Comparison of ENCODE assay signal across 11 cellular contexts in genomic region chr7:99106869-99107268, GRCh38. TPM values are rescaled to one million over a fixed set of nuclear protein-coding genes. Genes with fewer than 3 reads are reported as not detected.
DNase-seq lines count a peak whose midpoint lies in the region; ATAC-seq and TF ChIP-seq lines count a peak whose summit lies in the region.
"Had no signal": no experiment of that assay in that cellular context is flagged by ENCODE, and none has a peak within 500 bp of the region (broad histone marks: within the 10 kb centered on the region; RNA-seq: fewer than 3 reads in every experiment).

No MANE protein-coding gene starts in this region.

- intact Hi-C loops in lower lobe of right lung (cut with DNase I), result no loop called here
- intact Hi-C loops in uterus (cut with DNase I; ENCODE audit: low total_unique reads), result no loop called here

- peaks cover 76% of the 10 kb centered on the region for H3K4me1 Mint-ChIP-seq in activated naive CD4-positive, alpha-beta T cell treated with anti-CD3 and anti-CD28 coated beads, Interleukin-2, amount 50 U/mL, for 24 hours
- peaks cover 91% of the 10 kb centered on the region for H3K4me1 Mint-ChIP-seq in chondrocyte (ENCODE audit: low read depth)

- peak; percentile 46 to 83 for ATAC-seq in lower lobe of right lung
- ATAC-seq in HG02884 (IDR thresholded peaks at IDR 0.05; ENCODE audit: unreplicated experiment), result no peak
- ATAC-seq in GM19467 (IDR thresholded peaks at IDR 0.05; ENCODE audit: unreplicated experiment), result no peak

- H3K4me1 ChIP-seq in lower lobe of right lung (peaks cover 37% of the 10 kb centered on the region), uterus (peaks cover 4 to 11% of the 10 kb centered on the region in 2 donors)

- H3K36me3 ChIP-seq in lower lobe of right lung, result no peaks in the 10 kb centered on the region
- H3K36me3 ChIP-seq in uterus, result no peaks in the 10 kb centered on the region

- H3K27me3 ChIP-seq in lower lobe of right lung (ENCODE audit: low read depth) (no peaks in the 10 kb centered on the region), uterus (no peaks in the 10 kb centered on the region)

- DNase-seq in activated naive CD4-positive, alpha-beta T cell treated with Interleukin-2 at 50 U/mL for 16 hours, result no peak
- DNase-seq in chondrocyte (ENCODE audit: low spot score) (no peak), lower lobe of right lung (no peak), uterus (no peak), DMS153 treated with DMSO at 0.1 percent for 48 hours (lab: John Stamatoyannopoulos, UW; ENCODE audit: unreplicated experiment) (no peak)
- DNase-seq: GDM1, NCI-H510A treated with DMSO at 0.1 percent for 48 hours had no signal

- H3K27ac Mint-ChIP-seq in activated naive CD4-positive, alpha-beta T cell treated with anti-CD3 and anti-CD28 coated beads, Interleukin-2, amount 50 U/mL, for 24 hours, result peak overlapping the region; percentile 21
- peak overlapping the region; percentile 73 for H3K27ac Mint-ChIP-seq in chondrocyte (ENCODE audit: unreplicated experiment)
- H3K27ac Mint-ChIP-seq: progenitor cell of endocrine pancreas had no signal

- H3K4me3 ChIP-seq in lower lobe of right lung (no peak overlapping the region), uterus (no peak overlapping the region)

- H3K36me3 Mint-ChIP-seq in activated naive CD4-positive, alpha-beta T cell treated with anti-CD3 and anti-CD28 coated beads, Interleukin-2, amount 50 U/mL, for 24 hours, result no peaks in the 10 kb centered on the region
- H3K36me3 Mint-ChIP-seq in chondrocyte (ENCODE audit: low read depth), result peaks cover 1% of the 10 kb centered on the region

- no peaks in the 10 kb centered on the region for H3K27me3 Mint-ChIP-seq in activated naive CD4-positive, alpha-beta T cell treated with anti-CD3 and anti-CD28 coated beads, Interleukin-2, amount 50 U/mL, for 24 hours
- H3K27me3 Mint-ChIP-seq in chondrocyte (ENCODE audit: low read depth), result no peaks in the 10 kb centered on the region
- H3K27me3 Mint-ChIP-seq: progenitor cell of endocrine pancreas had no signal

- H3K4me3 Mint-ChIP-seq in activated naive CD4-positive, alpha-beta T cell treated with anti-CD3 and anti-CD28 coated beads, Interleukin-2, amount 50 U/mL, for 24 hours, result no peak overlapping the region
- H3K4me3 Mint-ChIP-seq in chondrocyte (ENCODE audit: unreplicated experiment), result no peak overlapping the region

- H3K27ac ChIP-seq in lower lobe of right lung (peak overlapping the region; percentile 57), uterus (peak overlapping the region; percentile 22 to 56)

- TF ChIP-seq CTCF in chondrocyte (IDR thresholded peaks at IDR 0.05) (no peak), lower lobe of right lung (IDR thresholded peaks at IDR 0.05) (no peak), uterus (IDR thresholded peaks at IDR 0.05) (no peak)

- no peaks in the 10 kb centered on the region for H3K9me3 Mint-ChIP-seq in activated naive CD4-positive, alpha-beta T cell treated with anti-CD3 and anti-CD28 coated beads, Interleukin-2, amount 50 U/mL, for 24 hours
- no peaks in the 10 kb centered on the region for H3K9me3 Mint-ChIP-seq in chondrocyte (ENCODE audit: low read depth)

- H3K9me3 ChIP-seq in lower lobe of right lung, result no peaks in the 10 kb centered on the region
- no peaks in the 10 kb centered on the region for H3K9me3 ChIP-seq in uterus

- no peak for TF ChIP-seq POLR2A in uterus (IDR thresholded peaks at IDR 0.05)

RNA-seq across cellular contexts. Expression of gene SMURF1, which starts 37.0 kb away (rescaled TPM):
- total RNA-seq in chondrocyte, result 28.2 to 32.2 TPM (median 30.2 TPM) in 3 replicates
- 32.0 TPM for total RNA-seq in lower lobe of right lung
- 10 to 100 TPM; 14.4 to 39.5 (median 26.2) TPM for total RNA-seq in uterus

Comparison
In these comparisons a context has a peak if more than half of its experiments do, and no peak if none do; other contexts are left out.
1. ATAC-seq: peak in lower lobe of right lung (2 of 2); none in HG02884 (single experiment) and GM19467 (single experiment).